In genomic region chr1:23570001-23570691, GRCh38 we compare ENCODE assay signal across 15 cellular contexts. TPM values are rescaled to one million over a fixed set of nuclear protein-coding genes. Genes with fewer than 3 reads are reported as not detected.
DNase-seq lines count a peak whose midpoint lies in the region; ATAC-seq, FAIRE-seq and TF ChIP-seq lines count a peak whose summit lies in the region.
"Had no signal": no experiment of that assay in that cellular context is flagged by ENCODE, and none has a peak within 500 bp of the region (broad histone marks: within the 10 kb centered on the region; RNA-seq: fewer than 3 reads in every experiment).

No MANE protein-coding gene starts in this region.

- H3K23ac ChIP-seq in IMR-90 (ENCODE audit: low read depth, low read length), result 0 out of 2 replicates have a peak overlapping the region, but pooled peaks have one; percentile 24

- BruUV-seq in IMR-90 (replicated peaks; lab: Mats Ljungman, UMichigan), result no TSS peak

- no peak overlapping the region for H2BK20ac ChIP-seq in IMR-90 (ENCODE audit: low read depth, low read length)

- H2AFZ ChIP-seq in IMR-90 (replicated peaks; ENCODE audit: low read length, poor library complexity), result no peak overlapping the region

- no peaks in the 10 kb centered on the region for H3K27me3 Mint-ChIP-seq in neural crest cell (ENCODE audit: low read depth)

- no peak overlapping the region for H3K4me2 ChIP-seq in A549
- H3K4me2 ChIP-seq in IMR-90 (ENCODE audit: low read depth, low read length), result no peak overlapping the region

- no peaks in the 10 kb centered on the region for H3K36me3 Mint-ChIP-seq in neural crest cell (ENCODE audit: low read depth)

- no peak for DNase-seq in A549 (ENCODE audit: low read depth in 1 of 2, low spot score in 1 of 2)
- no peak for DNase-seq in IMR-90
- no peak for DNase-seq in coronary artery (ENCODE audit: low spot score)
- no peak for DNase-seq in neural crest cell (ENCODE audit: low read depth, low spot score)
- DNase-seq in GM10266 (ENCODE audit: extremely low spot score), result no peak
- DNase-seq in activated CD8-positive, alpha-beta memory T cell treated with anti-CD3 and anti-CD28 coated beads, Interleukin-2, amount 50 U/mL, for 48 hours, result no peak
- DNase-seq: H7, NCI-H1105, Right ventricle myocardium superior had no signal

- H2BK15ac ChIP-seq in IMR-90 (ENCODE audit: low read depth, low read length), result peak overlapping the region; percentile 82; the same call in 1 of the 3 replicates

- H3K27ac Mint-ChIP-seq in neural crest cell (ENCODE audit: unreplicated experiment), result no peak overlapping the region

- ATAC-seq in A549 (no peak), IMR-90 (ENCODE audit: low read depth) (no peak), GM19324 (IDR thresholded peaks at IDR 0.05; ENCODE audit: low FRiP score, unreplicated experiment) (no peak), GM19452 (IDR thresholded peaks at IDR 0.05; ENCODE audit: unreplicated experiment) (no peak)

- H3K4me1 ChIP-seq in A549, result peaks cover 50% of the 10 kb centered on the region
- H3K4me1 ChIP-seq in IMR-90 (ENCODE audit: control insufficient read depth, insufficient read depth, low read length), result peaks cover 11% of the 10 kb centered on the region

- H3K27me3 ChIP-seq in IMR-90 (ENCODE audit: control insufficient read depth, insufficient read depth, low read length), result no peaks in the 10 kb centered on the region

- no peak for FAIRE-seq in A549 (lab: Jason Lieb, UNC)
- FAIRE-seq: D721Med, GM12892, GM18507 had no signal

- H3K9ac ChIP-seq in IMR-90 (ENCODE audit: low read depth, low read length), result no peak overlapping the region

- H3K79me1 ChIP-seq in IMR-90 (ENCODE audit: low read depth in 1 of 2, low read length in 2 of 2), result peaks cover 4 to 15% of the 10 kb centered on the region in 2 experiments; a peak in 2 of 4 replicates

- TF ChIP-seq RAD21 in A549 (conservative IDR thresholded peaks at IDR 0.05 in 1 of 2, IDR thresholded peaks at IDR 0.05 in 1 of 2), result no peak
- no peak for TF ChIP-seq RAD21 in IMR-90 (IDR thresholded peaks at IDR 0.05; ENCODE audit: low read length)

- TF ChIP-seq CTCF in A549 (IDR thresholded peaks at IDR 0.05) (no peak), IMR-90 (conservative IDR thresholded peaks at IDR 0.05; ENCODE audit: low read depth, low read length) (no peak), coronary artery (IDR thresholded peaks at IDR 0.05) (no peak), neural crest cell (conservative IDR thresholded peaks at IDR 0.05) (no peak), GM10266 (IDR thresholded peaks at IDR 0.05; ENCODE audit: control insufficient read depth, insufficient read depth, low read depth, missing control alignments) (no peak)

- peak overlapping the region; percentile 88 for H3K4me3 Mint-ChIP-seq in neural crest cell

- dilution Hi-C loops in IMR-90 (cut with HindIII; ENCODE audit: low sequenced_read_pairs, unreplicated experiment), result no loop called here

- H2AK9ac ChIP-seq in IMR-90 (replicated peaks; ENCODE audit: low read depth, low read length, poor library complexity), result no peak overlapping the region

- H3K4me3 ChIP-seq in A549 (no peak overlapping the region), IMR-90 (ENCODE audit: insufficient read depth, low read depth, low read length) (no peak overlapping the region), coronary artery (no peak overlapping the region)
- H3K4me3 ChIP-seq: BLaER1 treated with 17β-estradiol and CSF1 and Interleukin-3, amounts not matched to agents 10 nM and 100 nM had no signal

- peak overlapping the region; percentile 40; the same call in 1 of the 2 replicates for H2BK120ac ChIP-seq in IMR-90 (ENCODE audit: low read depth, low read length)

- CTCF ChIA-PET in A549 (lab: Yijun Ruan, JAX) (interaction anchor here (1.2 to 1.7 kb wide), 3 partner anchors 23 to 67 kb away, joined by 3 to 6 read pairs (median 5); no protein-coding TSS in a partner anchor), IMR-90 (lab: Yijun Ruan, JAX) (interaction anchor here (2.0 kb wide), 1 partner anchor 65 kb away, joined by 5 read pairs; no protein-coding TSS in a partner anchor)

- H4K91ac ChIP-seq in IMR-90 (ENCODE audit: insufficient read depth, low read depth, low read length), result no peak overlapping the region

- in situ Hi-C loops in IMR-90 (cut with MboI; ENCODE audit: low sequenced_read_pairs), result no loop called here

- H2AK5ac ChIP-seq in IMR-90 (ENCODE audit: low read depth, low read length), result peak overlapping the region; percentile 57; the same call in 1 of the 2 replicates

- no peak overlapping the region for H3K18ac ChIP-seq in IMR-90 (ENCODE audit: low read depth, low read length)

- H3K14ac ChIP-seq in IMR-90 (replicated peaks; ENCODE audit: low read depth, low read length), result no peak overlapping the region

- H3K27ac ChIP-seq in A549 (peak overlapping the region; percentile 71 to 88), IMR-90 (ENCODE audit: insufficient read depth, low read length) (no peak overlapping the region), coronary artery (peak overlapping the region; percentile 87 to 94)

- no peak overlapping the region; a peak in 1 of 4 replicates for H4K8ac ChIP-seq in IMR-90 (ENCODE audit: low read depth in 2 of 2, low read length in 2 of 2)

- H3K9me3 ChIP-seq in A549 (no peaks in the 10 kb centered on the region), IMR-90 (ENCODE audit: control insufficient read depth, insufficient read depth, low read length) (no peaks in the 10 kb centered on the region; the same call in 1 of the 2 replicates)
- H3K9me3 ChIP-seq: BLaER1 treated with 17β-estradiol and CSF1 and Interleukin-3, amounts not matched to agents 10 nM and 100 nM had no signal

- H3K4ac ChIP-seq in IMR-90 (ENCODE audit: low read depth, low read length), result no peak overlapping the region

- no peak overlapping the region for H4K5ac ChIP-seq in IMR-90 (ENCODE audit: low read depth, low read length)

- WGBS in A549 (ENCODE audit: missing lambda C conversion rate), result 93% methylated on average over 4 of the region's 4 CpGs
- 83% methylated on average over 1 of the region's 4 CpGs; no CpG with 5 or more reads in 1 of the 2 experiments for WGBS in IMR-90 (ENCODE audit: extremely low coverage in 2 of 2, insufficient read length in 1 of 2), 2 experiments

- no peaks in the 10 kb centered on the region for H3K9me3 Mint-ChIP-seq in neural crest cell

- intact Hi-C loops in IMR-90 (cut with micrococcal nuclease), result no loop called here

- no peak overlapping the region for H3K56ac ChIP-seq in IMR-90 (ENCODE audit: extremely low read depth, insufficient read depth, low read length)

- TF ChIP-seq EP300 in A549 (IDR thresholded peaks at IDR 0.05), result no peak

- peaks cover 59% of the 10 kb centered on the region for H3K4me1 Mint-ChIP-seq in neural crest cell

- no peaks in the 10 kb centered on the region for H4K20me1 ChIP-seq in IMR-90 (ENCODE audit: insufficient read depth, low read length)
- H4K20me1 ChIP-seq: BLaER1 treated with 17β-estradiol and CSF1 and Interleukin-3, amounts not matched to agents 10 nM and 100 nM had no signal

- TF ChIP-seq POLR2A in A549 (IDR thresholded peaks at IDR 0.05; ENCODE audit: low read length) (no peak), IMR-90 (IDR thresholded peaks at IDR 0.05; ENCODE audit: low read depth, low read length) (no peak)

- H3K9me1 ChIP-seq in IMR-90 (ENCODE audit: insufficient read depth, low read length), result peaks cover 7% of the 10 kb centered on the region; the same call in 1 of the 2 replicates

- no peak overlapping the region for H2BK5ac ChIP-seq in IMR-90 (ENCODE audit: low read depth, low read length, poor library complexity, severe bottlenecking)

- no peaks in the 10 kb centered on the region for H3K36me3 ChIP-seq in IMR-90 (ENCODE audit: control insufficient read depth, insufficient read depth, low read length)
- H3K36me3 ChIP-seq: BLaER1 treated with 17β-estradiol and CSF1 and Interleukin-3, amounts not matched to agents 10 nM and 100 nM had no signal

- POLR2A ChIA-PET in A549 (lab: Yijun Ruan, JAX) (no interaction called here), IMR-90 (lab: Charles Lee; ENCODE audit: unreplicated experiment) (interaction anchor here (0.5 kb wide), 1 partner anchor 361 kb away, joined by 3 read pairs; no protein-coding TSS in a partner anchor)

TF ChIP-seq in IMR-90, 13 proteins besides CTCF, POLR2A, EP300 and RAD21:
- TF ChIP-seq USF2 (IDR thresholded peaks at IDR 0.05; ENCODE audit: low read depth, low read length) (no peak), MAFK (IDR thresholded peaks at IDR 0.05; ENCODE audit: low read depth, low read length) (peak; percentile 74)

RNA-seq across cellular contexts. Expression of gene ID3, which starts 10.8 kb away (rescaled TPM):
- polyA plus RNA-seq in A549 (2011; rRNA removed) (171 and 193 TPM in 2 replicates), A549 (2017; fragmentation: RNase III; extraction: RNeasy Plus Mini Kit Qiagen cat#74134 plus additional on column Dnase treatment) (209 to 336 TPM (median 288 TPM) in 3 replicates), IMR-90 (2012; rRNA removed) (304 and 385 TPM in 2 replicates)
- 847 and 922 TPM in 2 replicates for polyA plus RNA-seq in A549 (2012; cell fraction: cytosol; rRNA removed)
- 1,068 and 1,236 TPM in 2 replicates for polyA plus RNA-seq in A549 (2012; cell fraction: nucleus; rRNA removed)
- polyA minus RNA-seq in A549 (2011; rRNA and poly(A)+ RNA removed), result 142 and 176 TPM in 2 replicates
- total RNA-seq in IMR-90 (2012; rRNA removed) (109 and 171 TPM in 2 replicates), neural crest cell (36.2 and 40.9 TPM in 2 replicates)
- polyA plus RNA-seq in IMR-90 (2012; cell fraction: cytosol; rRNA removed), result 781 and 851 TPM in 2 replicates
- polyA plus RNA-seq in IMR-90 (2012; cell fraction: nucleus; rRNA removed; ENCODE audit: low replicate concordance), result 1,444 and 1,599 TPM in 2 replicates

RNA-seq across cellular contexts. Expression of gene E2F2, which starts 39.1 kb away (rescaled TPM):
- polyA plus RNA-seq in A549 (2011; rRNA removed) (0.90 and 1.6 TPM in 2 replicates), A549 (2017; fragmentation: RNase III; extraction: RNeasy Plus Mini Kit Qiagen cat#74134 plus additional on column Dnase treatment) (3.4 to 3.9 TPM (median 3.4 TPM) in 3 replicates), IMR-90 (2012; rRNA removed) (0.39 and 0.51 TPM in 2 replicates)
- polyA plus RNA-seq in A549 (2012; cell fraction: cytosol; rRNA removed), result 1.8 and 2.4 TPM in 2 replicates
- polyA plus RNA-seq in A549 (2012; cell fraction: nucleus; rRNA removed), result 6.3 and 9.0 TPM in 2 replicates
- 3.0 and 3.3 TPM in 2 replicates for polyA minus RNA-seq in A549 (2011; rRNA and poly(A)+ RNA removed)
- total RNA-seq in IMR-90 (2012; rRNA removed) (0.36 and 0.56 TPM in 2 replicates), neural crest cell (23.5 and 23.7 TPM in 2 replicates)
- polyA plus RNA-seq in IMR-90 (2012; cell fraction: cytosol; rRNA removed), result 0.16 and 0.19 TPM in 2 replicates
- 0.55 and 0.63 TPM in 2 replicates for polyA plus RNA-seq in IMR-90 (2012; cell fraction: nucleus; rRNA removed; ENCODE audit: low replicate concordance)

Comparison
In these comparisons a context has a peak if more than half of its experiments do, and no peak if none do; other contexts are left out.
1. RNA of gene E2F2, which starts 39.1 kb away (total RNA-seq): 23.5 to 23.7 TPM in neural crest cell; 0.36 to 0.56 TPM in IMR-90; every median in the first group is over 10 times any median in the second.